In genomic region chr2:62456721-62457539, GRCh38 we compare ENCODE assay signal across 8 cellular contexts. TPM values are rescaled to one million over a fixed set of nuclear protein-coding genes. Genes with fewer than 3 reads are reported as not detected.
DNase-seq lines count a peak whose midpoint lies in the region; ATAC-seq, FAIRE-seq and TF ChIP-seq lines count a peak whose summit lies in the region.

No MANE protein-coding gene starts in this region.

- H3K4me3 Mint-ChIP-seq in T-helper 17 cell = peak overlapping the region; percentile 58

- ATAC-seq in T-helper 17 cell = peak; percentile 88
- ATAC-seq in left ventricle myocardium superior = peak; percentile 85

- no peak for TF ChIP-seq POLR2A in prostate gland (IDR thresholded peaks at IDR 0.05)

- peak; percentile 81 for FAIRE-seq in urothelium cell line (lab: Jason Lieb, UNC)

- H3K27ac ChIP-seq in prostate gland = peak overlapping the region; percentile 65 to 67

- peaks cover 11% of the 10 kb centered on the region for H3K27me3 Mint-ChIP-seq in T-helper 17 cell

- peak overlapping the region; percentile 67 for H3K4me3 ChIP-seq in GM12865 (ENCODE audit: low read depth, low read length)
- peak overlapping the region; percentile 29 for H3K4me3 ChIP-seq in HAP-1
- peak overlapping the region; percentile 49 to 51 for H3K4me3 ChIP-seq in prostate gland

- H3K4me1 ChIP-seq in HAP-1 (peaks cover 17% of the 10 kb centered on the region), prostate gland (replicated peaks) (no peaks in the 10 kb centered on the region)

- H3K27ac Mint-ChIP-seq in T-helper 17 cell = no peak overlapping the region

- H3K9me3 ChIP-seq in HAP-1 (no peaks in the 10 kb centered on the region), T-helper 17 cell (ENCODE audit: control insufficient read depth, low read length, poor library complexity, severe bottlenecking) (no peaks in the 10 kb centered on the region), prostate gland (no peaks in the 10 kb centered on the region)

- DNase-seq in GM12865 (ENCODE audit: low read depth) (peak; percentile 61), HAP-1 (ENCODE audit: low spot score in 2 of 2) (peak; percentile 79 to 91), M059J (ENCODE audit: low read depth) (peak; percentile 74), T-helper 17 cell (peak; percentile 46 to 65 (median 47)), amniotic stem cell (lab: John Stamatoyannopoulos, UW) (peak; percentile 34), left ventricle myocardium superior (peak; percentile 86), prostate gland (ENCODE audit: low spot score) (peak; percentile 45), urothelium cell line (ENCODE audit: low spot score) (peak; percentile 94)

- in situ Hi-C loops in HAP-1 (cut with MboI; ENCODE audit: low sequenced_read_pairs) = loop anchor here (5.0 to 25.0 kb wide), 2 partner anchors 315 to 580 kb away; no protein-coding TSS in a partner anchor

- peak; percentile 91 for TF ChIP-seq CTCF in GM12865 (IDR thresholded peaks at IDR 0.05; ENCODE audit: insufficient read depth, low read depth, low read length, missing control alignments)
- TF ChIP-seq CTCF in prostate gland (IDR thresholded peaks at IDR 0.05) = peak; percentile 90 to 97 (median 96)

- intact Hi-C loops in left ventricle myocardium superior (cut with micrococcal nuclease) (loop anchor here (2.0 kb wide), 1 partner anchor 318 kb away; no protein-coding TSS in a partner anchor), prostate gland (cut with DNase I) (loop anchor here (2.0 to 10.0 kb wide), 3 partner anchors 250 to 1028 kb away; partner anchors contain the start of gene EHBP1)

- H3K4me1 Mint-ChIP-seq in T-helper 17 cell = no peaks in the 10 kb centered on the region

- no peaks in the 10 kb centered on the region for H3K36me3 ChIP-seq in HAP-1 (replicated peaks)
- H3K36me3 ChIP-seq in prostate gland = no peaks in the 10 kb centered on the region

- 7% methylated on average over 40 of the region's 52 CpGs for WGBS in prostate gland

- no peaks in the 10 kb centered on the region for H3K36me3 Mint-ChIP-seq in T-helper 17 cell (ENCODE audit: low read depth)

- H3K27me3 ChIP-seq in HAP-1 (ENCODE audit: low read depth) (no peaks in the 10 kb centered on the region), prostate gland (replicated peaks; ENCODE audit: insufficient read depth) (no peaks in the 10 kb centered on the region)

RNA-seq across cellular contexts. Expression of gene TMEM17, which starts 49.1 kb away (rescaled TPM):
- 2.1 and 3.4 TPM in 2 replicates for total RNA-seq in M059J (2014; rRNA removed; shearing (Covaris generic))
- total RNA-seq in T-helper 17 cell (not detected), left ventricle myocardium superior (1.4 TPM), prostate gland (1 to 10 TPM; 2.6 to 4.0 TPM)

Comparison
In these comparisons a context has a peak if more than half of its experiments do, and no peak if none do; other contexts are left out.
1. Peak in every context shown above with its lines: DNase-seq, ATAC-seq, H3K4me3 ChIP-seq and H3K27ac ChIP-seq.
2. DNase-seq: peak in every context shown above with its lines; median percentile 94 in urothelium cell line; 86 in left ventricle myocardium superior; 85 in HAP-1; 74 in M059J; 61 in GM12865; 47 in T-helper 17 cell; 45 in prostate gland; 34 in amniotic stem cell.